Comparison of ENCODE assay signal across 7 cellular contexts in genomic region chr3:42443819-42444436, GRCh38.
A peak's percentile ranks its signal among the peaks of the same experiment; 100 is the strongest.
DNase-seq lines count a peak whose midpoint lies in the region; ATAC-seq and TF ChIP-seq lines count a peak whose summit lies in the region.

No MANE protein-coding gene starts in this region.

- peak; percentile 61 for ATAC-seq in HG03039 (IDR thresholded peaks at IDR 0.05; ENCODE audit: unreplicated experiment)

- peak; percentile 99 for TF ChIP-seq CTCF in GM13977 (IDR thresholded peaks at IDR 0.05; ENCODE audit: extremely low read depth, insufficient read depth, missing control alignments)

- in situ Hi-C loops in GM13977 (cut with MboI; ENCODE audit: low pct_unique_long_range_greater_than_20kb, low sequenced_read_pairs, unreplicated experiment) = loop anchor here (5.0 to 25.0 kb wide), 3 partner anchors 197 to 532 kb away; no protein-coding TSS in a partner anchor

- DNase-seq in GM13977 (ENCODE audit: low spot score) = peak; percentile 84
- DNase-seq in NCI-H446 (lab: John Stamatoyannopoulos, UW) = peak; percentile 24 to 65
- DNase-seq in activated CD4-positive, CD25-positive, alpha-beta regulatory T cell treated with anti-CD3 and anti-CD28 coated beads, Interleukin-2, amount 50 U/mL, for 72 hours = peak; percentile 82
- peak; percentile 39 for DNase-seq in central memory CD4-positive, alpha-beta T cell
- peak; percentile 76 for DNase-seq in kidney tubule cell (ENCODE audit: low spot score)
- DNase-seq in stimulated activated CD4-positive, alpha-beta T cell treated with anti-CD3 and anti-CD28 coated beads, Interleukin-2, amount 100 ng/mL, for 4 hours (ENCODE audit: low read depth) = peak; percentile 67

Comparison
In these comparisons a context has a peak if more than half of its experiments do, and no peak if none do; other contexts are left out.
1. Peak in every context shown above with its lines: DNase-seq and ATAC-seq.